Comparison of ENCODE assay signal across 10 cellular contexts in the genomic region with DNA sequence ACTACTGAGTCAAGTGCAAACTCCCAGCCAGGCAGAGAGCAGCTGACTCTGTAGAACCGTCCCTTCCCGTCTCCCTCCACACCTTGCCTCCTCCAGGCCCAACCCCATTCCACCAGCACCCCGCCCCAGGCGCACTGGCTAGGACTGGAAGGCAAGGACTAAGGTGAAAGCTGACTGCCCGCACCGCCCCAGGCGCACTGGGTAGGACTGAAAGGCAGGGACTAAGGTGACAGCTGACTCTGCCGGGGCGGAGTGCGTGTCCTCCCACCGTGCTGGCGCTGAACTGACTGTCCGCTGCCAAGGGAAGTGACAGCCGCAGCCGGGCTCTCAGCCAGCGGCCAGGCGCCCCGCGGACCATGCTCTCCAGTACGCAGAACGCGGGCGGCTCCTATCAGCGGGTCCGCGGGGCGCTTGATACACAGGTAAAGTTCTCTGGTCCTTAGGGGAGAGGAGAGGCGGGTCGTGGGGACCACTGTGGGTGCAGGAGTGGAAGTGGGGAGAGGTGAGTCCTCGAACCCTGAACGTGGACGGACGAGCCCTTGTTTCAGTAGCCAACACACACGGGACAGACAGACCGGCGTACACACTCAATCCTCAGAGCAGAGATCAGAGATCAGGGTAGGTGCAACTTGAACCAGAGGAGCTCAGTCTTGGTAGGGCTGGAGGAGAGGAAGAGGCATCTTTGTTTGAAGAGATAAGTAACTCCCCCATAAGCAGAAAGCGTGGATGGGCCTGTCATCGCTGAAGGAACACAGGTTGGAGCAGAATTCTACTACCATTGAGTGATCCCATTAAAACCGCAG. TPM values are rescaled to one million over a fixed set of nuclear protein-coding genes. Genes with fewer than 3 reads are reported as not detected.
A peak's percentile ranks its signal among the peaks of the same experiment; 100 is the strongest.
DNase-seq lines count a peak whose midpoint lies in the region; ATAC-seq and TF ChIP-seq lines count a peak whose summit lies in the region.
"Had no signal": no experiment of that assay in that cellular context is flagged by ENCODE, and none has a peak within 500 bp of the region (broad histone marks: within the 10 kb centered on the region; RNA-seq: fewer than 3 reads in every experiment).

No MANE protein-coding gene starts in this region.

- no peaks in the 10 kb centered on the region for H3K9me3 ChIP-seq in heart left ventricle

- peaks cover 0 to 17% (median 0%) of the 10 kb centered on the region in 9 donors for H3K27me3 ChIP-seq in heart left ventricle

- H3K4me3 ChIP-seq in heart left ventricle, result peak overlapping the region in 8 of 12 donors; percentile 9 to 34 (median 26)
- H3K4me3 ChIP-seq: skin epidermis had no signal

- peaks cover 28% of the 10 kb centered on the region for H3K27me3 Mint-ChIP-seq in progenitor cell of endocrine pancreas
- H3K27me3 Mint-ChIP-seq in effector memory CD8-positive, alpha-beta T cell, result peaks cover 40 to 53% of the 10 kb centered on the region in 2 donors

- peak; percentile 24 for DNase-seq in Daoy (ENCODE audit: low read depth)
- DNase-seq in RPMI8226, result peak; percentile 18
- DNase-seq in heart left ventricle, result peak; percentile 47 to 79 (median 74)
- no peak for DNase-seq in progenitor cell of endocrine pancreas (ENCODE audit: low spot score, unreplicated experiment)
- no peak for DNase-seq in GM03348 (ENCODE audit: low spot score)
- DNase-seq in effector memory CD8-positive, alpha-beta T cell, result no peak
- DNase-seq in activated effector memory CD4-positive, alpha-beta T cell treated with Interleukin-2 at 50 U/mL for 16 hours, result no peak
- DNase-seq: NCI-H2171 treated with DMSO at 0.1 percent for 48 hours had no signal

- no peak for TF ChIP-seq POLR2A in heart left ventricle (IDR thresholded peaks at IDR 0.05)

- no peaks in the 10 kb centered on the region for H3K9me3 Mint-ChIP-seq in progenitor cell of endocrine pancreas (ENCODE audit: low read depth)
- H3K9me3 Mint-ChIP-seq in effector memory CD8-positive, alpha-beta T cell, result no peaks in the 10 kb centered on the region

- no peak overlapping the region for H3K27ac ChIP-seq in heart left ventricle
- H3K27ac ChIP-seq: skin epidermis had no signal

- WGBS in heart left ventricle, 4 donors, result 12 to 30% (median 16%) methylated on average over 30 to 39 of the region's 39 CpGs

- no peaks in the 10 kb centered on the region for H3K36me3 Mint-ChIP-seq in progenitor cell of endocrine pancreas (ENCODE audit: insufficient read depth)
- no peaks in the 10 kb centered on the region for H3K36me3 Mint-ChIP-seq in effector memory CD8-positive, alpha-beta T cell (ENCODE audit: insufficient read depth)

- intact Hi-C loops in heart left ventricle (cut with DNase I), result no loop called here

- peak overlapping the region; percentile 47 for H3K4me3 Mint-ChIP-seq in progenitor cell of endocrine pancreas (ENCODE audit: low read depth)
- H3K4me3 Mint-ChIP-seq in effector memory CD8-positive, alpha-beta T cell, result no peak overlapping the region

- no peak overlapping the region for H3K27ac Mint-ChIP-seq in progenitor cell of endocrine pancreas
- H3K27ac Mint-ChIP-seq in effector memory CD8-positive, alpha-beta T cell, result no peak overlapping the region

- no peaks in the 10 kb centered on the region for H3K36me3 ChIP-seq in heart left ventricle

- peaks cover 0 to 7% (median 0%) of the 10 kb centered on the region in 12 donors for H3K4me1 ChIP-seq in heart left ventricle

- TF ChIP-seq CTCF in heart left ventricle (IDR thresholded peaks at IDR 0.05) (no peak), progenitor cell of endocrine pancreas (IDR thresholded peaks at IDR 0.05; ENCODE audit: unreplicated experiment) (no peak)

- H3K4me1 Mint-ChIP-seq in progenitor cell of endocrine pancreas (ENCODE audit: low read depth), result no peaks in the 10 kb centered on the region
- no peaks in the 10 kb centered on the region for H3K4me1 Mint-ChIP-seq in effector memory CD8-positive, alpha-beta T cell (ENCODE audit: low read depth in 2 of 2)

- peak; percentile 81 to 99 (median 98) for ATAC-seq in heart left ventricle
- no peak for ATAC-seq in effector memory CD8-positive, alpha-beta T cell (replicated peaks)
- ATAC-seq in HG03565 (IDR thresholded peaks at IDR 0.05; ENCODE audit: unreplicated experiment), result no peak

RNA-seq across cellular contexts. Expression of a gene that starts 58.0 kb away (rescaled TPM):
- 4.1 and 4.4 TPM in 2 replicates for total RNA-seq in Daoy (2014; rRNA removed; shearing (Covaris generic))
- total RNA-seq in heart left ventricle, result under 1 TPM in 2 of 9 donors, not detected in 7; 0.15 to 0.84 TPM
- polyA plus RNA-seq in heart left ventricle, result under 1 TPM in 1 of 2 donors, not detected in 1; 0.23 TPM
- total RNA-seq in progenitor cell of endocrine pancreas, result 4.9 and 7.4 TPM in 2 replicates

Comparison
In these comparisons a context has a peak if more than half of its experiments do, and no peak if none do; other contexts are left out.
1. DNase-seq: peak in Daoy (single experiment), RPMI8226 (single experiment) and heart left ventricle (5 of 5); none in progenitor cell of endocrine pancreas (single experiment), GM03348 (single experiment), effector memory CD8-positive, alpha-beta T cell (0 of 3) and activated effector memory CD4-positive, alpha-beta T cell treated with Interleukin-2 at 50 U/mL for 16 hours (single experiment).
2. ATAC-seq: peak in heart left ventricle (4 of 4); none in effector memory CD8-positive, alpha-beta T cell (single experiment) and HG03565 (single experiment).